In genomic region chr22:38925571-38926041, GRCh38 we compare ENCODE assay signal across 1 cellular context.
TF ChIP-seq lines count a peak whose summit lies in the region.

No MANE protein-coding gene starts in this region.

TF ChIP-seq in IMR-90, 13 proteins besides CTCF, POLR2A, EP300 and RAD21 (continued from another document):
- TF ChIP-seq USF2 (IDR thresholded peaks at IDR 0.05; ENCODE audit: low read depth, low read length) = 0 out of 2 replicates have a peak, but pooled peaks have one; percentile 23
- no peak for TF ChIP-seq NFE2L2 (IDR thresholded peaks at IDR 0.05; ENCODE audit: low read depth, low read length)
- no peak for TF ChIP-seq BHLHE40 (IDR thresholded peaks at IDR 0.05; ENCODE audit: low read depth, low read length)
